32 cellular contexts compared by ENCODE assay signal in the genomic region with DNA sequence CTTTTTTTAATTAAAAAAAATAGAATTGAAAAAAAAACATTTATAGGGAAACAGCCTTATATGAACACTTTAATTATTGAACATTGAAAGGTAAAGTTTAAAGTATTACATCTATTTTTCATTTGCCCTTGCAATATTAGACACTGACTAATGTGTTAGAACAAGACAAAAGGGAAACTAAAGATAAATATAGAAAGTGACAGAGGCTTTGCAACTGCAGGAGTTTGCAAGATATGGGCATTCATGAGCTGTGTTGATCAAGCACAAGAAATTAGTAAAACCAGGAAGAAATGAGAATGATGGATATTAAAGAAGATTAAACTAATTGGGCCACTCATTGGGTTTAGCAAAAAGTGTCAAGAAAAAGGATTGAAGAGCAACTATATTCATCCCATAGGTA.
"Had no signal": no experiment of that assay in that cellular context is flagged by ENCODE, and none has a peak within 500 bp of the region (broad histone marks: within the 10 kb centered on the region; RNA-seq: fewer than 3 reads in every experiment).

No MANE protein-coding gene starts in this region.

- H3K4me1 ChIP-seq: adrenal gland, ascending aorta, body of pancreas, breast epithelium had no signal

- DNase-seq: activated effector memory CD4-positive, alpha-beta T cell treated with anti-CD3 and anti-CD28 coated beads, Interleukin-2, amount 50 U/mL, for 16 hours; activated effector memory CD4-positive, alpha-beta T cell treated with Interleukin-2 at 50 U/mL for 16 hours; activated gamma-delta T cell; activated gamma-delta T cell treated with Interleukin-2 at 50 U/mL for 16 hours; activated naive CD4-positive, alpha-beta T cell; activated naive CD4-positive, alpha-beta T cell treated with anti-CD3 and anti-CD28 coated beads for 36 hours; activated naive CD4-positive, alpha-beta T cell treated with anti-CD3 and anti-CD28 coated beads, Interleukin-2, amount 10 ng/mL, durations not matched to agents 7 days and 5 days; activated naive CD4-positive, alpha-beta T cell treated with anti-CD3 and anti-CD28 coated beads, Interleukin-2, amount 50 U/mL, for 16 hours; activated naive CD4-positive, alpha-beta T cell treated with Interleukin-2 at 50 U/mL for 16 hours; activated naive CD8-positive, alpha-beta T cell treated with anti-CD3 and anti-CD28 coated beads for 36 hours; activated naive CD8-positive, alpha-beta T cell treated with anti-CD3 and anti-CD28 coated beads, Interleukin-2, amount 10 ng/mL, durations not matched to agents 7 days and 5 days; activated naive CD8-positive, alpha-beta T cell treated with anti-CD3 and anti-CD28 coated beads, Interleukin-2, amount 50 U/mL, for 24 hours; activated T-cell treated with anti-CD3 and anti-CD28 coated beads, Interleukin-2, amount 50 U/mL, for 1 hour; activated T-cell treated with anti-CD3 and anti-CD28 coated beads, Interleukin-2, amount 50 U/mL, for 24 hours; activated T-cell treated with anti-CD3 and anti-CD28 coated beads, Interleukin-2, amount 50 U/mL, for 4 hours; activated T-cell treated with anti-CD3 and anti-CD28 coated beads, Interleukin-2, amount 50 U/mL, for 48 hours; activated T-cell treated with anti-CD3 and anti-CD28 coated beads, Interleukin-2, amount 50 U/mL, for 72 hours; adrenal gland; amniotic stem cell; amygdala; anterior cingulate cortex; aorta; body of pancreas; brain microvascular endothelial cell; caudate nucleus; central memory CD4-positive, alpha-beta T cell; cerebellar nuclear complex had no signal

- H3K36me3 ChIP-seq: adrenal gland, ascending aorta, brain microvascular endothelial cell, breast epithelium, cardiac muscle cell had no signal

- H3K27ac ChIP-seq: adrenal gland, ascending aorta, body of pancreas, brain microvascular endothelial cell, breast epithelium, cardiac muscle cell had no signal

- H3K9me3 ChIP-seq: adrenal gland, ascending aorta, breast epithelium had no signal

- H3K4me3 ChIP-seq: adrenal gland, ascending aorta, body of pancreas, breast epithelium, cardiac muscle cell had no signal

- H3K27me3 ChIP-seq: adrenal gland, ascending aorta, body of pancreas, brain microvascular endothelial cell, breast epithelium, cardiac muscle cell had no signal

- ATAC-seq: activated naive CD4-positive, alpha-beta T cell treated with anti-CD3 and anti-CD28 coated beads, Interleukin-2, amount 50 U/mL, for 72 hours; activated naive CD8-positive, alpha-beta T cell treated with anti-CD3 and anti-CD28 coated beads, Interleukin-2, amount 50 U/mL, for 24 hours; activated T-cell treated with anti-CD3 and anti-CD28 coated beads, Interleukin-2, amount 50 U/mL, for 4 hours; activated T-cell treated with anti-CD3 and anti-CD28 coated beads, Interleukin-2, amount 50 U/mL, for 72 hours; activated T-helper 17 cell treated with anti-CD3 and anti-CD28 coated beads, Interleukin-2, amount 50 U/mL, for 72 hours; body of pancreas had no signal
